ENCODE assay signal across 29 cellular contexts in genomic region chr2:73008261-73009159, GRCh38.
"Had no signal": no experiment of that assay in that cellular context is flagged by ENCODE, and none has a peak within 500 bp of the region (broad histone marks: within the 10 kb centered on the region; RNA-seq: fewer than 3 reads in every experiment).

No MANE protein-coding gene starts in this region.

- H3K4me3 Mint-ChIP-seq: activated B cell treated with CpG ODN at 0.5 μM for 24 hours; activated CD8-positive, alpha-beta T cell treated with anti-CD3 and anti-CD28 coated beads, Interleukin-2, amount 10 ng/mL, durations not matched to agents 7 days and 5 days; activated naive CD4-positive, alpha-beta T cell treated with anti-CD3 and anti-CD28 coated beads, Interleukin-2, amount 50 U/mL, for 24 hours; activated naive CD8-positive, alpha-beta T cell treated with anti-CD3 and anti-CD28 coated beads, Interleukin-2, amount 50 U/mL, for 24 hours; central memory CD8-positive, alpha-beta T cell; nephron; T-cell; T-helper 2 cell treated with Interferon-gamma antibody and Interleukin-4, amounts not matched to agents 5 μg/mL and 100 μg/mL, for 36 hours; type B pancreatic cell had no signal

- H3K27me3 Mint-ChIP-seq: activated B cell treated with CpG ODN at 0.5 μM for 24 hours; activated naive CD4-positive, alpha-beta T cell treated with anti-CD3 and anti-CD28 coated beads, Interleukin-2, amount 50 U/mL, for 24 hours; central memory CD8-positive, alpha-beta T cell; progenitor cell of endocrine pancreas; T-cell; type B pancreatic cell had no signal

- H3K4me3 ChIP-seq: breast epithelium, gastroesophageal sphincter, lung, ovary, skin epidermis had no signal

- DNase-seq: activated B cell treated with CpG ODN at 0.5 μM for 24 hours; activated CD4-positive, alpha-beta T cell treated with anti-CD3 and anti-CD28 coated beads, Interleukin-2, amount 50 U/mL, for 1 hour; activated CD8-positive, alpha-beta T cell treated with anti-CD3 and anti-CD28 coated beads, Interleukin-2, amount 10 ng/mL, durations not matched to agents 7 days and 5 days; activated naive CD8-positive, alpha-beta T cell treated with anti-CD3 and anti-CD28 coated beads, Interleukin-2, amount 50 U/mL, for 24 hours; amygdala; dermis blood vessel endothelial cell; effector CD8-positive, alpha-beta T cell; hippocampal formation; kidney glomerular epithelial cell; mesendoderm; ovary; stimulated activated CD4-positive, alpha-beta T cell treated with anti-CD3 and anti-CD28 coated beads, Interleukin-12 subunit alpha, Interleukin-12 subunit beta, amount 100 ng/mL, for 4 hours; stimulated activated CD4-positive, alpha-beta T cell treated with anti-CD3 and anti-CD28 coated beads, Interleukin-4, amount 100 ng/mL, for 1 hour; stimulated activated naive CD8-positive, alpha-beta T cell treated with anti-CD3 and anti-CD28 coated beads, Interleukin-15, Interleukin-2, amounts not matched to agents 100 U/mL and 50 U/mL, for 24 hours had no signal

- H3K36me3 ChIP-seq: breast epithelium, ovary had no signal

- H3K4me1 ChIP-seq: breast epithelium, gastroesophageal sphincter had no signal

- H3K4me1 Mint-ChIP-seq: activated B cell treated with CpG ODN at 0.5 μM for 24 hours; activated naive CD4-positive, alpha-beta T cell treated with anti-CD3 and anti-CD28 coated beads, Interleukin-2, amount 50 U/mL, for 24 hours; activated naive CD8-positive, alpha-beta T cell treated with anti-CD3 and anti-CD28 coated beads, Interleukin-2, amount 50 U/mL, for 24 hours; central memory CD8-positive, alpha-beta T cell; T-cell had no signal

- H3K9me3 ChIP-seq: breast epithelium, gastroesophageal sphincter, neutrophil, ovary had no signal

- ATAC-seq: activated CD8-positive, alpha-beta T cell treated with anti-CD3 and anti-CD28 coated beads, Interleukin-2, amount 10 ng/mL, durations not matched to agents 7 days and 5 days; activated naive CD8-positive, alpha-beta T cell treated with anti-CD3 and anti-CD28 coated beads, Interleukin-2, amount 50 U/mL, for 24 hours; gastroesophageal sphincter; left lobe of liver; sciatic nerve; stimulated activated naive CD8-positive, alpha-beta T cell treated with anti-CD3 and anti-CD28 coated beads, Interleukin-15, Interleukin-2, amounts not matched to agents 100 U/mL and 50 U/mL, for 24 hours; T-cell had no signal

- H3K36me3 Mint-ChIP-seq: type B pancreatic cell had no signal

- H3K27me3 ChIP-seq: breast epithelium, gastroesophageal sphincter, neutrophil, ovary had no signal

- H3K9me3 Mint-ChIP-seq: activated B cell treated with CpG ODN at 0.5 μM for 24 hours; activated naive CD4-positive, alpha-beta T cell treated with anti-CD3 and anti-CD28 coated beads, Interleukin-2, amount 50 U/mL, for 24 hours; activated naive CD8-positive, alpha-beta T cell treated with anti-CD3 and anti-CD28 coated beads, Interleukin-2, amount 50 U/mL, for 24 hours; central memory CD8-positive, alpha-beta T cell; nephron; T-helper 2 cell treated with Interferon-gamma antibody and Interleukin-4, amounts not matched to agents 5 μg/mL and 100 μg/mL, for 36 hours; type B pancreatic cell had no signal

- FAIRE-seq: colon had no signal

- H3K27ac ChIP-seq: breast epithelium, gastroesophageal sphincter, neutrophil, ovary, skin epidermis had no signal

- H3K27ac Mint-ChIP-seq: activated B cell treated with CpG ODN at 0.5 μM for 24 hours; activated CD8-positive, alpha-beta T cell treated with anti-CD3 and anti-CD28 coated beads, Interleukin-2, amount 10 ng/mL, durations not matched to agents 7 days and 5 days; activated naive CD8-positive, alpha-beta T cell treated with anti-CD3 and anti-CD28 coated beads, Interleukin-2, amount 50 U/mL, for 24 hours; progenitor cell of endocrine pancreas; T-cell; T-helper 2 cell treated with Interferon-gamma antibody and Interleukin-4, amounts not matched to agents 5 μg/mL and 100 μg/mL, for 36 hours; type B pancreatic cell had no signal
